Comparison of ENCODE assay signal across 10 cellular contexts in the genomic region with DNA sequence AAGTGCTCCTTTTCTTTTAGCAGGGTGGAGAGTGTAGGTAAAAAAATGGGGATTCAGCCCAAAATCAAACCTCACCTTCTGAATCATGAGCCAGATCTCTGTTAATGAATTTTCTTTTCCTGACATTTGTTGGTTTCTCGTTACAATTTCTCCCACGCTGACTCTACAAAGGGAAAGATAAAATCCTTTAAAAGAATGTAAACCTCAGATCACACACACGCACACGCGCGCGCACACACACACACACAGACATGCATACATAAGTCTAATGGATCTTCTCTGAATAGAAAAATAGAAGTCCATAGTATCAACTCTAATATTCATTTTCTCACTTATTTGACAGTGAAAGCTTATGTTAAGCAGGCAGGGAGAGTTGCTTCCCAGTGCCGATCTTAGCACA. TPM values are rescaled to one million over a fixed set of nuclear protein-coding genes. Genes with fewer than 3 reads are reported as not detected.
DNase-seq lines count a peak whose midpoint lies in the region; ATAC-seq and TF ChIP-seq lines count a peak whose summit lies in the region.
"Had no signal": no experiment of that assay in that cellular context is flagged by ENCODE, and none has a peak within 500 bp of the region (broad histone marks: within the 10 kb centered on the region; RNA-seq: fewer than 3 reads in every experiment).

No MANE protein-coding gene starts in this region.

- TF ChIP-seq CTCF in AG09309 (IDR thresholded peaks at IDR 0.05; ENCODE audit: control insufficient read depth, insufficient read depth, low read depth, low read length, missing control alignments) (no peak), LNCaP clone FGC (IDR thresholded peaks at IDR 0.05; ENCODE audit: control insufficient read depth, extremely low read depth, insufficient read depth) (no peak)

- H3K4me3 ChIP-seq in AG09309 (ENCODE audit: control insufficient read depth, low read depth, low read length) (peak overlapping the region; percentile 87), LNCaP clone FGC (ENCODE audit: low read depth, low read length) (peak overlapping the region; percentile 42)

- no peak for DNase-seq in AG09309 (ENCODE audit: low read depth)
- DNase-seq in LNCaP clone FGC (ENCODE audit: low read depth): no peak
- DNase-seq in dermis blood vessel endothelial cell: peak; percentile 49
- DNase-seq in lung microvascular endothelial cell (ENCODE audit: low read depth in 2 of 2): peak; percentile 42 to 59
- DNase-seq in hippocampal formation (lab: John Stamatoyannopoulos, UW): no peak
- DNase-seq: activated CD4-positive, alpha-beta T cell treated with anti-CD3 and anti-CD28 coated beads, Interleukin-2, amount 10 ng/mL, durations not matched to agents 7 days and 5 days; NCI-H526 treated with DMSO at 0.1 percent for 48 hours had no signal

- ATAC-seq in GM21526 (IDR thresholded peaks at IDR 0.05; ENCODE audit: low FRiP score, unreplicated experiment): no peak
- no peak for ATAC-seq in HG03108 (IDR thresholded peaks at IDR 0.05; ENCODE audit: unreplicated experiment)
- no peak for ATAC-seq in HG02884 (IDR thresholded peaks at IDR 0.05; ENCODE audit: unreplicated experiment)

RNA-seq across cellular contexts. Expression of a gene that starts 1.5 kb away (rescaled TPM):
- total RNA-seq in dermis blood vessel endothelial cell (5.6 and 10.4 TPM in 2 replicates), lung microvascular endothelial cell (5.0 and 6.8 TPM in 2 replicates)

Comparison
In these comparisons a context has a peak if more than half of its experiments do, and no peak if none do; other contexts are left out.
1. DNase-seq: peak in dermis blood vessel endothelial cell (single experiment) and lung microvascular endothelial cell (2 of 2); none in AG09309 (single experiment), LNCaP clone FGC (single experiment) and hippocampal formation (0 of 2).